8 cellular contexts compared by ENCODE assay signal in genomic region chr2:166361351-166362153, GRCh38. TPM values are rescaled to one million over a fixed set of nuclear protein-coding genes. Genes with fewer than 3 reads are reported as not detected.
DNase-seq lines count a peak whose midpoint lies in the region; ATAC-seq and TF ChIP-seq lines count a peak whose summit lies in the region.

No MANE protein-coding gene starts in this region.

- H3K9me3 ChIP-seq in thoracic aorta, result no peaks in the 10 kb centered on the region

- H3K4me3 ChIP-seq in BJ (ENCODE audit: low read depth, low read length), result no peak overlapping the region
- no peak overlapping the region for H3K4me3 ChIP-seq in thoracic aorta

- no peak for DNase-seq in BJ (ENCODE audit: low read depth)
- peak; percentile 8 to 41 for DNase-seq in NCI-H526 (lab: John Stamatoyannopoulos, UW)
- peak; percentile 39 to 41 for DNase-seq in erythroblast (lab: John Stamatoyannopoulos, UW)
- DNase-seq in thoracic aorta (ENCODE audit: low spot score), result no peak
- DNase-seq in AG08396 (ENCODE audit: low spot score), result no peak
- no peak for DNase-seq in Right ventricle myocardium superior

- ATAC-seq in GM21360 (IDR thresholded peaks at IDR 0.05; ENCODE audit: unreplicated experiment) (peak; percentile 78), thoracic aorta (ENCODE audit: insufficient number of reproducible peaks, low FRiP score, low read depth) (no peak), GM18505 (IDR thresholded peaks at IDR 0.05; ENCODE audit: unreplicated experiment) (no peak), Right ventricle myocardium superior (ENCODE audit: poor library complexity) (no peak)

- no peaks in the 10 kb centered on the region for H3K27me3 ChIP-seq in BJ (ENCODE audit: control insufficient read depth, insufficient read depth, low read length)
- H3K27me3 ChIP-seq in thoracic aorta (replicated peaks; ENCODE audit: insufficient read depth), result no peaks in the 10 kb centered on the region

- TF ChIP-seq POLR2A in erythroblast (IDR thresholded peaks at IDR 0.05; ENCODE audit: low read length) (no peak), GM18505 (IDR thresholded peaks at IDR 0.05; ENCODE audit: borderline replicate concordance, extremely low read depth, insufficient read depth, insufficient read length) (no peak)

- no peak overlapping the region for H3K27ac ChIP-seq in thoracic aorta

- TF ChIP-seq CTCF in BJ (IDR thresholded peaks at IDR 0.05; ENCODE audit: insufficient read depth, low read depth, low read length), result peak; percentile 56
- TF ChIP-seq CTCF in thoracic aorta (IDR thresholded peaks at IDR 0.05), result peak; percentile 33

- CTCF ChIA-PET in BJ (lab: Yijun Ruan, JAX), result interaction anchor here (0.8 to 1.4 kb wide), 8 partner anchors 8 to 181 kb away, joined by 3 to 6 read pairs (median 3); no protein-coding TSS in a partner anchor

- H3K4me1 ChIP-seq in thoracic aorta (ENCODE audit: control insufficient read depth in 1 of 2, low read depth in 2 of 2), result no peaks in the 10 kb centered on the region

- POLR2A ChIA-PET in BJ (lab: Charles Lee), result no interaction called here

- H3K36me3 ChIP-seq in BJ (ENCODE audit: control insufficient read depth, insufficient read depth, low read length) (no peaks in the 10 kb centered on the region), thoracic aorta (no peaks in the 10 kb centered on the region)

- intact Hi-C loops in Right ventricle myocardium superior (cut with DNase I), result no loop called here

RNA-seq across cellular contexts. Expression of gene SCN9A, which starts 14.2 kb away (rescaled TPM):
- polyA plus RNA-seq in BJ (2011; rRNA removed), result 19.4 and 38.8 TPM in 2 replicates
- polyA minus RNA-seq in BJ (2011; rRNA and poly(A)+ RNA removed), result 74.4 and 90.4 TPM in 2 replicates
- total RNA-seq in thoracic aorta, result 1 to 10 TPM; 3.8 to 4.5 TPM
- total RNA-seq in Right ventricle myocardium superior, result 2.2 TPM

Comparison
In these comparisons a context has a peak if more than half of its experiments do, and no peak if none do; other contexts are left out.
1. DNase-seq: peak in NCI-H526 (2 of 2) and erythroblast (2 of 2); none in BJ (single experiment), thoracic aorta (single experiment), AG08396 (single experiment) and Right ventricle myocardium superior (single experiment).